1 cellular context compared by ENCODE assay signal in genomic region chr12:65602579-65603295, GRCh38.
TF ChIP-seq lines count a peak whose summit lies in the region.

No MANE protein-coding gene starts in this region.

TF ChIP-seq in A549, 52 proteins besides CTCF, POLR2A, EP300 and RAD21 (continued from another document):
- TF ChIP-seq BCL3 (IDR thresholded peaks at IDR 0.05) (no peak), ZNF302 (CRISPR knock-in tag; IDR thresholded peaks at IDR 0.05) (no peak), ATOH8 (CRISPR knock-in tag; IDR thresholded peaks at IDR 0.05; ENCODE audit: low read depth) (no peak), ZSCAN20 (CRISPR knock-in tag; IDR thresholded peaks at IDR 0.05) (no peak), CHD4 (IDR thresholded peaks at IDR 0.05; ENCODE audit: borderline replicate concordance) (no peak), GATA3 (IDR thresholded peaks at IDR 0.05; ENCODE audit: borderline replicate concordance) (no peak), RNF2 (IDR thresholded peaks at IDR 0.05; ENCODE audit: borderline replicate concordance, low read depth) (no peak), CBX2 (IDR thresholded peaks at IDR 0.05; ENCODE audit: borderline replicate concordance, low read depth) (no peak), FOSL2 (IDR thresholded peaks at IDR 0.05) (no peak), FOSL2 (CRISPR knock-in tag; IDR thresholded peaks at IDR 0.05) (peak; percentile 2; the same call in 1 of the 2 replicates), HEYL (CRISPR knock-in tag; IDR thresholded peaks at IDR 0.05) (no peak), NFE2L2 (conservative IDR thresholded peaks at IDR 0.05; ENCODE audit: low read length) (no peak), RARB (CRISPR knock-in tag; IDR thresholded peaks at IDR 0.05) (no peak), BHLHE40 (IDR thresholded peaks at IDR 0.05; ENCODE audit: low read depth, low read length) (no peak), MAX (IDR thresholded peaks at IDR 0.05) (peak; percentile 42; the same call in 1 of the 2 replicates), HOXB13 (CRISPR knock-in tag; IDR thresholded peaks at IDR 0.05; ENCODE audit: low read depth) (no peak), NPAS2 (CRISPR knock-in tag; IDR thresholded peaks at IDR 0.05; ENCODE audit: borderline replicate concordance) (no peak), ESRRA (IDR thresholded peaks at IDR 0.05; ENCODE audit: borderline replicate concordance, low read length) (no peak), HOXB5 (CRISPR knock-in tag; IDR thresholded peaks at IDR 0.05) (no peak), EHF (CRISPR knock-in tag; IDR thresholded peaks at IDR 0.05) (no peak), MAZ (IDR thresholded peaks at IDR 0.05; ENCODE audit: borderline replicate concordance, low read depth, low read length) (no peak), FOSB (CRISPR knock-in tag; IDR thresholded peaks at IDR 0.05) (peak; percentile 64; the same call in 1 of the 2 replicates), NR3C1 (IDR thresholded peaks at IDR 0.05) (no peak), KDM5A (IDR thresholded peaks at IDR 0.05) (no peak), POLR2AphosphoS2 (conservative IDR thresholded peaks at IDR 0.05; ENCODE audit: low read length) (no peak), HOXA7 (CRISPR knock-in tag; IDR thresholded peaks at IDR 0.05) (no peak), EHMT2 (IDR thresholded peaks at IDR 0.05; ENCODE audit: low read depth) (no peak)
